34 cellular contexts compared by ENCODE assay signal in the genomic region with DNA sequence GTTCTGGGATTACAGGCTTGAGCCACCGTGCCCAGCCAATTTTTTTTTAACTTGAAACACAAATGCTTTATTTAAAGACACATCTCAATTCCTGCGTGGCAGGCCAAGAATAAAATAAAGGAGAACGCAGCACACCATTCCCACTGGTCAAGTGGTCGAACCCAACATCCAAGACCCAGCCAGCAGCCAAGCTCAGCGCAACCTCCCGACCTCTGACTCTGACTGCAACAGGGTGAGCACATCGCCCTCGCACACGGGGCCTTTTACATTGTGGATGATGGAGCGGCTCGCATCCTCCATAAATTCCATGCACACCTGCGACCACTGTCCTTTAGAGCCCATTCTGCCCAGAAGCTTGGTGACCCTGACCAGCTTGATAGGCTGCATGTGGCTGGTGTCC.
"Had no signal": no experiment of that assay in that cellular context is flagged by ENCODE, and none has a peak within 500 bp of the region (broad histone marks: within the 10 kb centered on the region; RNA-seq: fewer than 3 reads in every experiment).

No MANE protein-coding gene starts in this region.

- H3K9me3 ChIP-seq: MG63 had no signal

- DNase-seq: Karpas-422, Kasumi-1, MG63, MM.1S, MV-4-11, NCI-H1048, NCI-H1092, NCI-H1092 treated with DMSO at 0.1 percent for 48 hours, NCI-H1105, NCI-H1105 treated with DMSO at 0.1 percent for 48 hours, NCI-H1417, NCI-H1417 treated with DMSO at 0.1 percent for 48 hours, NCI-H1436, NCI-H1436 treated with DMSO at 0.1 percent for 48 hours, NCI-H146, NCI-H1694, NCI-H1694 treated with DMSO at 0.1 percent for 48 hours, NCI-H187, NCI-H187 treated with DMSO at 0.1 percent for 48 hours, NCI-H1930, NCI-H2029, NCI-H2029 treated with DMSO at 0.1 percent for 48 hours, NCI-H2081, NCI-H2081 treated with DMSO at 0.1 percent for 48 hours, NCI-H2107, NCI-H2171, NCI-H2171 treated with DMSO at 0.1 percent for 48 hours, NCI-H2227 treated with DMSO at 0.1 percent for 48 hours, NCI-H226, NCI-H345, NCI-H446, NCI-H446 treated with DMSO at 0.1 percent for 48 hours, NCI-H510A, NCI-H510A treated with DMSO at 0.1 percent for 48 hours had no signal

- H3K36me3 ChIP-seq: MG63 had no signal

- H3K4me3 ChIP-seq: MG63 had no signal
